ENCODE assay signal across 21 cellular contexts in the genomic region with DNA sequence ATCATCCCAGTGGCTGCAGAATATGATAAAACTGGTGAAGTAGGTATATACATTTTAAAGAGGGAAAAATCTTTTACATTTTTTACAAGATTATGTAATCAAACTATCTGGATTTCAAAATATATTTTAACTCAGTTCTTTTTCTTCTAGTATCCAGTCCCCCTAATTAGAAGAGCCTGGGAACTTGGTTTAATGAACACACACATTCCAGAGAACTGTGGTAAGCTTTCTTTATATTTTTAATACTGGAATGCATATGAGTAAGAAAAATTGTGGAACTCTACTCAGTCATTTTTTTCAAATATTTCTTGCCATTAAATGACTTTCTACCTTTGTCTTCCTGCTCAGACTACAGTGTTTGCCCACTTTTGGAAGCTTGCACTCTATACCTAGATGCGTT. TPM values are rescaled to one million over a fixed set of nuclear protein-coding genes. Genes with fewer than 3 reads are reported as not detected.
DNase-seq lines count a peak whose midpoint lies in the region; ATAC-seq and TF ChIP-seq lines count a peak whose summit lies in the region.
"Had no signal": no experiment of that assay in that cellular context is flagged by ENCODE, and none has a peak within 500 bp of the region (broad histone marks: within the 10 kb centered on the region; RNA-seq: fewer than 3 reads in every experiment).

No MANE protein-coding gene starts in this region.

- H3K27me3 ChIP-seq in upper lobe of left lung, result no peaks in the 10 kb centered on the region
- H3K27me3 ChIP-seq: BLaER1 had no signal

- ATAC-seq in upper lobe of left lung (ENCODE audit: low FRiP score in 2 of 2), result no peak

- WGBS in upper lobe of left lung, 2 donors, result 32 to 96% methylated on average over 1 of the region's 1 CpG

- peak overlapping the region; percentile 49 for H3K9ac ChIP-seq in SK-N-MC (ENCODE audit: insufficient read length)
- H3K9ac ChIP-seq: BLaER1, KMS-11 had no signal

- H3K4me3 ChIP-seq in SK-N-MC (peak overlapping the region; percentile 59), upper lobe of left lung (no peak overlapping the region)
- H3K4me3 ChIP-seq: BLaER1 had no signal

- H3K27ac ChIP-seq in SK-N-MC (peak overlapping the region; percentile 89), upper lobe of left lung (no peak overlapping the region)
- H3K27ac ChIP-seq: BLaER1, KMS-11 had no signal

- peak; percentile 23 for DNase-seq in AG08395 (ENCODE audit: low spot score)
- peak; percentile 41 for DNase-seq in GM03348 (ENCODE audit: low spot score)
- no peak for DNase-seq in SK-N-MC (ENCODE audit: low read depth, low spot score)
- peak; percentile 29 for DNase-seq in fibroblast of peridontal ligament (ENCODE audit: extremely low read depth)
- DNase-seq in KG1 (lab: John Stamatoyannopoulos, UW), result no peak
- no peak for DNase-seq in NCI-H1417 (lab: John Stamatoyannopoulos, UW)
- no peak for DNase-seq in upper lobe of left lung
- DNase-seq in NCI-H1417 treated with DMSO at 0.1 percent for 48 hours (lab: John Stamatoyannopoulos, UW), result no peak
- DNase-seq: Caco-2; CD4-positive, alpha-beta memory T cell; DMS 273 treated with DMSO at 0.1 percent for 48 hours; DMS79 treated with DMSO at 0.1 percent for 48 hours; NCI-H1105; NCI-H1694; NCI-H2081 treated with DMSO at 0.1 percent for 48 hours; NCI-H2171 treated with DMSO at 0.1 percent for 48 hours; NCI-H526; OCI-M1; SHP77 had no signal

- TF ChIP-seq POLR2A in upper lobe of left lung (IDR thresholded peaks at IDR 0.05), result no peak

- no peak for TF ChIP-seq EP300 in upper lobe of left lung (IDR thresholded peaks at IDR 0.05)

- H3K9me3 ChIP-seq in SK-N-MC (ENCODE audit: low read depth, low read length) (no peaks in the 10 kb centered on the region), upper lobe of left lung (no peaks in the 10 kb centered on the region)
- H3K9me3 ChIP-seq: BLaER1, Caco-2 had no signal

- H3K36me3 ChIP-seq in SK-N-MC (ENCODE audit: insufficient read depth, low read length) (peaks cover 23% of the 10 kb centered on the region), upper lobe of left lung (peaks cover 4 to 49% (median 34%) of the 10 kb centered on the region in 4 donors)

- H3K4me1 ChIP-seq in upper lobe of left lung, result no peaks in the 10 kb centered on the region
- H3K4me1 ChIP-seq: Caco-2 had no signal

- no peak for TF ChIP-seq CTCF in upper lobe of left lung (IDR thresholded peaks at IDR 0.05)

RNA-seq across cellular contexts. Expression of a gene that starts 8.2 kb away (rescaled TPM):
- total RNA-seq in upper lobe of left lung, result 10 to 100 TPM; 18.9 to 50.2 (median 39.7) TPM

RNA-seq across cellular contexts. Expression of a gene that starts 53.4 kb away (rescaled TPM):
- 10 to 100 TPM; 45.5 to 98.3 (median 60.6) TPM for total RNA-seq in upper lobe of left lung

Comparison
In these comparisons a context has a peak if more than half of its experiments do, and no peak if none do; other contexts are left out.
1. DNase-seq: peak in AG08395 (single experiment), GM03348 (single experiment) and fibroblast of peridontal ligament (single experiment); none in SK-N-MC (single experiment), KG1 (single experiment), NCI-H1417 (0 of 3), upper lobe of left lung (0 of 2) and NCI-H1417 treated with DMSO at 0.1 percent for 48 hours (single experiment).